In genomic region chr21:44911384-44912157, GRCh38 we compare ENCODE assay signal across 8 cellular contexts. TPM values are rescaled to one million over a fixed set of nuclear protein-coding genes. Genes with fewer than 3 reads are reported as not detected.
DNase-seq lines count a peak whose midpoint lies in the region; ATAC-seq, FAIRE-seq and TF ChIP-seq lines count a peak whose summit lies in the region.

No MANE protein-coding gene starts in this region.

- H3F3A ChIP-seq in PC-9 (ENCODE audit: insufficient read depth, low read depth): peaks cover 33% of the 10 kb centered on the region

- H3K4me2 ChIP-seq in PC-9: peak overlapping the region; percentile 60

- no peak overlapping the region for H3K4me3 ChIP-seq in PC-9
- H3K4me3 ChIP-seq in heart right ventricle: peak overlapping the region in 1 of 10 donors; percentile 38
- H3K4me3 ChIP-seq in small intestine (ENCODE audit: low read depth in 1 of 2, low read length in 2 of 2): no peak overlapping the region

- no TSS peak for BruUV-seq in PC-9 (replicated peaks; lab: Mats Ljungman, UMichigan)

- peak; percentile 77 to 95 (median 90) for ATAC-seq in heart right ventricle

- H3K9me3 ChIP-seq in PC-9 (ENCODE audit: insufficient read depth, low read depth) (no peaks in the 10 kb centered on the region), heart right ventricle (no peaks in the 10 kb centered on the region), small intestine (ENCODE audit: control insufficient read depth, low read depth) (no peaks in the 10 kb centered on the region)

- H3K4me1 ChIP-seq in PC-9 (replicated peaks; ENCODE audit: insufficient read depth): peaks cover 57% of the 10 kb centered on the region
- H3K4me1 ChIP-seq in heart right ventricle: peaks cover 0 to 94% (median 12%) of the 10 kb centered on the region in 9 donors
- H3K4me1 ChIP-seq in small intestine (ENCODE audit: control insufficient read depth in 2 of 2, insufficient read depth in 1 of 2, low read depth in 1 of 2, low read length in 1 of 2): peaks cover 4 to 5% of the 10 kb centered on the region in 2 donors

- no peak overlapping the region for H2AFZ ChIP-seq in PC-9

- no peaks in the 10 kb centered on the region for H4K20me1 ChIP-seq in PC-9 (ENCODE audit: insufficient read depth)

- CTCF ChIA-PET in PC-9 (lab: Charles Lee): interaction anchor here (0.6 to 1.1 kb wide), 4 partner anchors 10 to 28 kb away, joined by 3 to 16 read pairs (median 3); no protein-coding TSS in a partner anchor

- H3K27ac ChIP-seq in PC-9 (peak overlapping the region; percentile 74), heart right ventricle (peak overlapping the region in 5 of 10 donors; percentile 1 to 92 (median 42)), small intestine (ENCODE audit: low read depth in 1 of 2, low read length in 1 of 2) (peak overlapping the region; percentile 12 to 74)

- FAIRE-seq in small intestine (lab: Jason Lieb, UNC): no peak

- peaks cover 7% of the 10 kb centered on the region for H3K79me2 ChIP-seq in PC-9 (ENCODE audit: low read depth)

- 58 to 59% methylated on average over 19 of the region's 19 CpGs for WGBS in heart right ventricle, 2 donors
- WGBS in small intestine, 3 donors: 12 to 41% (median 27%) methylated on average over 19 of the region's 19 CpGs

- H3K9me2 ChIP-seq in PC-9 (ENCODE audit: insufficient read depth): no peaks in the 10 kb centered on the region

- intact Hi-C loops in PC-9 (cut with micrococcal nuclease; ENCODE audit: unreplicated experiment) (loop anchor here (5.0 kb wide), 1 partner anchor 39 kb away; the partner anchor contains the start of gene PTTG1IP), heart right ventricle (cut with DNase I) (no loop called here)

- TF ChIP-seq CTCF in PC-9 (conservative IDR thresholded peaks at IDR 0.05): peak; percentile 76
- peak in 5 of 9 donors; percentile 19 to 61 (median 28) for TF ChIP-seq CTCF in heart right ventricle (IDR thresholded peaks at IDR 0.05)

- no peaks in the 10 kb centered on the region for H3K27me3 ChIP-seq in PC-9 (ENCODE audit: insufficient read depth, low read depth)
- H3K27me3 ChIP-seq in heart right ventricle: peaks cover 0 to 3% (median 0%) of the 10 kb centered on the region in 7 donors
- no peaks in the 10 kb centered on the region for H3K27me3 ChIP-seq in small intestine (ENCODE audit: control insufficient read depth in 2 of 2, insufficient read depth in 2 of 2, low read length in 2 of 2)

- H3K36me3 ChIP-seq in PC-9 (ENCODE audit: low read depth): no peaks in the 10 kb centered on the region
- peaks cover 0 to 28% (median 0%) of the 10 kb centered on the region in 9 donors for H3K36me3 ChIP-seq in heart right ventricle
- no peaks in the 10 kb centered on the region for H3K36me3 ChIP-seq in small intestine (ENCODE audit: control insufficient read depth in 2 of 2, insufficient read depth in 2 of 2, low read length in 2 of 2)

- POLR2A ChIA-PET in PC-9 (lab: Charles Lee; ENCODE audit: unreplicated experiment): interaction anchor here (0.5 to 0.7 kb wide), 4 partner anchors 16 to 605 kb away, joined by 4 to 5 read pairs (median 4); no protein-coding TSS in a partner anchor

- DNase-seq in NCI-H2171 treated with DMSO at 0.1 percent for 48 hours (lab: John Stamatoyannopoulos, UW) (peak; percentile 58), NCI-H2171 (lab: John Stamatoyannopoulos, UW) (no peak), PC-9 (peak; percentile 84), heart right ventricle (peak; percentile 72 to 81), small intestine (peak; percentile 94), NCI-H526 (lab: John Stamatoyannopoulos, UW) (no peak), NCI-H2227 (lab: John Stamatoyannopoulos, UW; ENCODE audit: unreplicated experiment) (no peak)
- DNase-seq in activated gamma-delta T cell treated with anti-CD3 and anti-CD28 coated beads, Interleukin-2, amount 50 U/mL, for 16 hours (ENCODE audit: low read depth): peak; percentile 45

RNA-seq across cellular contexts. Expression of gene ITGB2, which starts 9.1 kb away (rescaled TPM):
- 3.6 and 6.0 TPM in 2 replicates for total RNA-seq in PC-9 (2021)
- total RNA-seq in heart right ventricle: 100 to 1,000 TPM in 1 of 10 donors, 10 to 100 TPM in 5, 1 to 10 TPM in 4; 5.1 to 151 (median 10.3) TPM
- polyA plus RNA-seq in heart right ventricle: 10 to 100 TPM; 12.4 to 12.7 TPM
- 10 to 100 TPM in 2 of 3 donors, 1 to 10 TPM in 1; 4.5 to 16.4 (median 15.4) TPM for polyA plus RNA-seq in small intestine

RNA-seq across cellular contexts. Expression of gene SLX9, which starts 28.3 kb away (rescaled TPM):
- total RNA-seq in PC-9 (2021): 22.8 and 30.4 TPM in 2 replicates
- total RNA-seq in heart right ventricle: 10 to 100 TPM; 42.4 to 67.2 (median 52.6) TPM
- polyA plus RNA-seq in heart right ventricle: 10 to 100 TPM; 68.1 to 83.6 TPM
- 10 to 100 TPM; 10.7 to 31.5 (median 30.0) TPM for polyA plus RNA-seq in small intestine

RNA-seq across cellular contexts. Expression of gene PTTG1IP, which starts 38.1 kb away (rescaled TPM):
- 162 and 174 TPM in 2 replicates for total RNA-seq in PC-9 (2021)
- total RNA-seq in heart right ventricle: 100 to 1,000 TPM; 109 to 188 (median 148) TPM
- polyA plus RNA-seq in heart right ventricle: 100 to 1,000 TPM; 122 to 172 TPM
- polyA plus RNA-seq in small intestine: 100 to 1,000 TPM; 116 to 128 (median 128) TPM

Comparison
In these comparisons a context has a peak if more than half of its experiments do, and no peak if none do; other contexts are left out.
1. DNase-seq: peak in NCI-H2171 treated with DMSO at 0.1 percent for 48 hours (single experiment), PC-9 (2 of 2), activated gamma-delta T cell treated with anti-CD3 and anti-CD28 coated beads, Interleukin-2, amount 50 U/mL, for 16 hours (single experiment), heart right ventricle (2 of 2) and small intestine (single experiment); none in NCI-H2171 (single experiment), NCI-H526 (0 of 2) and NCI-H2227 (single experiment).